ENCODE assay signal across 23 cellular contexts in the genomic region with DNA sequence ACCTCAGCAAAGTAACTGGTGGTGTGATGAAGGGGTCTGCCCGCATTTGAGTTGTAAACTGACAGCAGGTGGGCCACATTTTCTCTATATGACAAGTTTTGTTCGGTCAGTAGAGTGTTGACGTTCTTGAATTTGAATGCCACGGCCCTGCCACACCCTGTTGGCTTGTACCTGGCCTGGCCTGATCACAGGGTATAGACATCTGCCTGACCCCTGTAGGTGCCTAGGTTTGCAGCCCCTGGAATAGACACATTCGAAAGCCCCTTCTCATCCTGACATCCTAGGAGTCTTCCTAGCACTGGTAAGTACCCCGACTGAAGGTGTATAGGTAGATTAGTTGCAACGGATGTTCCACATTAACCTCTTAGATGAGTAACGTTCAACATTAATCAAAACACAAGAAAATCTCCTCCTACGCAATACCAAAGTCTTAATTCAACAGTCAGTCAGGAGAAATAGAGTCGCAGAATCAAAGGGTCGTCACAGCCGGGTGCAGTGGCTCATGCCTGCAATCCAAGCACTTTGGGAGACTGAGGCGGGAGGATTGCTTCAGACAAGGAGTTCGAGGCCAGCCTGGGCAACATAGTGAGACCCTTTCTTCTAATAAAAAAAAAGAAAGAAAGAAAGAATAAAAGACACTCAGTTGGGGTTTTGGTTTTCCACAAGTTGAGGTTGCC. TPM values are rescaled to one million over a fixed set of nuclear protein-coding genes. Genes with fewer than 3 reads are reported as not detected.
DNase-seq lines count a peak whose midpoint lies in the region; ATAC-seq and TF ChIP-seq lines count a peak whose summit lies in the region.
"Had no signal": no experiment of that assay in that cellular context is flagged by ENCODE, and none has a peak within 500 bp of the region (broad histone marks: within the 10 kb centered on the region; RNA-seq: fewer than 3 reads in every experiment).

No MANE protein-coding gene starts in this region.

- H3K4me3 Mint-ChIP-seq in MCF 10A (ENCODE audit: unreplicated experiment) (no peak overlapping the region), activated B cell treated with CpG ODN at 0.5 μM for 24 hours (no peak overlapping the region)
- H3K4me3 Mint-ChIP-seq in activated naive CD8-positive, alpha-beta T cell treated with anti-CD3 and anti-CD28 coated beads, Interleukin-2, amount 10 ng/mL, durations not matched to agents 7 days and 5 days = peak overlapping the region; percentile 37
- peak overlapping the region; percentile 40 for H3K4me3 Mint-ChIP-seq in stimulated activated effector memory CD8-positive, alpha-beta T cell treated with anti-CD3 and anti-CD28 coated beads, Interleukin-12 subunit alpha, Interleukin-12 subunit beta, amount 100 ng/mL, for 72 hours
- H3K4me3 Mint-ChIP-seq: neural progenitor cell had no signal

- no peak for DNase-seq in MCF 10A (ENCODE audit: unreplicated experiment)
- no peak for DNase-seq in mammary epithelial cell
- no peak for DNase-seq in activated B cell treated with CpG ODN at 0.5 μM for 24 hours
- DNase-seq in activated naive CD8-positive, alpha-beta T cell treated with anti-CD3 and anti-CD28 coated beads, Interleukin-2, amount 10 ng/mL, durations not matched to agents 7 days and 5 days = no peak
- no peak for DNase-seq in stimulated activated effector memory CD8-positive, alpha-beta T cell treated with anti-CD3 and anti-CD28 coated beads, Interleukin-12 subunit alpha, Interleukin-12 subunit beta, amount 100 ng/mL, for 72 hours (ENCODE audit: low spot score in 2 of 2)
- no peak for DNase-seq in A172 (ENCODE audit: low spot score)
- DNase-seq: adrenal gland; AML-193; cortex of kidney; H7; NCI-H187 treated with DMSO at 0.1 percent for 48 hours; NCI-H226; NCI-H774; OCI-M1; Right ventricle myocardium superior; stimulated activated CD4-positive, alpha-beta T cell treated with anti-CD3 and anti-CD28 coated beads, Interleukin-4, amount 100 ng/mL, for 1 hour; SW 1271 had no signal

- POLR2A ChIA-PET in MCF 10A (lab: Yijun Ruan, JAX) (no interaction called here), activated B cell treated with CpG ODN at 0.5 μM for 24 hours (lab: Charles Lee) (interaction anchor here (1.0 kb wide), 1 partner anchor 16 kb away, joined by 5 read pairs; no protein-coding TSS in a partner anchor)
- POLR2A ChIA-PET in activated naive CD8-positive, alpha-beta T cell treated with anti-CD3 and anti-CD28 coated beads, Interleukin-2, amount 10 ng/mL, durations not matched to agents 7 days and 5 days (lab: Charles Lee) = interaction anchor here (0.7 to 1.0 kb wide), 3 partner anchors 16 to 34 kb away, joined by 3 to 5 read pairs (median 4); no protein-coding TSS in a partner anchor

- H3K4me2 ChIP-seq in mammary epithelial cell (ENCODE audit: insufficient read depth, low read depth, low read length) = no peak overlapping the region
- H3K4me2 ChIP-seq: neural progenitor cell, smooth muscle cell had no signal

- H4K20me1 ChIP-seq in mammary epithelial cell (ENCODE audit: insufficient read depth, low read length) = no peaks in the 10 kb centered on the region

- CTCF ChIA-PET in MCF 10A (lab: Yijun Ruan, JAX) = no interaction called here
- CTCF ChIA-PET in mammary epithelial cell (lab: Charles Lee; ENCODE audit: low non-redundant PET) = no interaction called here
- CTCF ChIA-PET in activated B cell treated with CpG ODN at 0.5 μM for 24 hours (lab: Charles Lee) = no interaction called here

- no peaks in the 10 kb centered on the region for H3K79me2 ChIP-seq in mammary epithelial cell (ENCODE audit: insufficient read depth, low read length)

- no peak overlapping the region for H3K4me3 ChIP-seq in mammary epithelial cell (replicated peaks in 1 of 3; ENCODE audit: insufficient read depth in 1 of 3, low read depth in 2 of 3, low read length in 3 of 3)
- H3K4me3 ChIP-seq: adrenal gland, neural progenitor cell, smooth muscle cell, upper lobe of left lung had no signal

- no peak overlapping the region for H2AFZ ChIP-seq in mammary epithelial cell (ENCODE audit: low read depth, low read length)
- H2AFZ ChIP-seq: neural progenitor cell had no signal

- H3K9ac ChIP-seq in mammary epithelial cell (ENCODE audit: insufficient read depth, low read length) = no peak overlapping the region
- H3K9ac ChIP-seq: neural progenitor cell had no signal

- no peaks in the 10 kb centered on the region for H3K36me3 Mint-ChIP-seq in MCF 10A (ENCODE audit: insufficient read depth, unreplicated experiment)
- H3K36me3 Mint-ChIP-seq in activated B cell treated with CpG ODN at 0.5 μM for 24 hours (ENCODE audit: low read depth) = peaks cover 14% of the 10 kb centered on the region
- H3K36me3 Mint-ChIP-seq in activated naive CD8-positive, alpha-beta T cell treated with anti-CD3 and anti-CD28 coated beads, Interleukin-2, amount 10 ng/mL, durations not matched to agents 7 days and 5 days = peaks cover 20% of the 10 kb centered on the region
- peaks cover 34% of the 10 kb centered on the region for H3K36me3 Mint-ChIP-seq in stimulated activated effector memory CD8-positive, alpha-beta T cell treated with anti-CD3 and anti-CD28 coated beads, Interleukin-12 subunit alpha, Interleukin-12 subunit beta, amount 100 ng/mL, for 72 hours
- H3K36me3 Mint-ChIP-seq: neural progenitor cell had no signal

- H3K27ac Mint-ChIP-seq in MCF 10A (ENCODE audit: low read depth, unreplicated experiment) = peak overlapping the region; percentile 7
- peak overlapping the region; percentile 26 for H3K27ac Mint-ChIP-seq in activated B cell treated with CpG ODN at 0.5 μM for 24 hours
- no peak overlapping the region for H3K27ac Mint-ChIP-seq in activated naive CD8-positive, alpha-beta T cell treated with anti-CD3 and anti-CD28 coated beads, Interleukin-2, amount 10 ng/mL, durations not matched to agents 7 days and 5 days
- H3K27ac Mint-ChIP-seq in stimulated activated effector memory CD8-positive, alpha-beta T cell treated with anti-CD3 and anti-CD28 coated beads, Interleukin-12 subunit alpha, Interleukin-12 subunit beta, amount 100 ng/mL, for 72 hours = peak overlapping the region; percentile 73
- H3K27ac Mint-ChIP-seq: neural progenitor cell had no signal

- H3K4me1 Mint-ChIP-seq in MCF 10A (ENCODE audit: insufficient read depth, unreplicated experiment) = peaks cover 10% of the 10 kb centered on the region
- H3K4me1 Mint-ChIP-seq in activated B cell treated with CpG ODN at 0.5 μM for 24 hours = peaks cover 32% of the 10 kb centered on the region
- H3K4me1 Mint-ChIP-seq in activated naive CD8-positive, alpha-beta T cell treated with anti-CD3 and anti-CD28 coated beads, Interleukin-2, amount 10 ng/mL, durations not matched to agents 7 days and 5 days = peaks cover 53% of the 10 kb centered on the region
- peaks cover 67% of the 10 kb centered on the region for H3K4me1 Mint-ChIP-seq in stimulated activated effector memory CD8-positive, alpha-beta T cell treated with anti-CD3 and anti-CD28 coated beads, Interleukin-12 subunit alpha, Interleukin-12 subunit beta, amount 100 ng/mL, for 72 hours

- H3K4me1 ChIP-seq in mammary epithelial cell (ENCODE audit: insufficient read depth, low read length) = peaks cover 15% of the 10 kb centered on the region
- H3K4me1 ChIP-seq: adrenal gland had no signal

- H3K9me3 Mint-ChIP-seq in MCF 10A (ENCODE audit: unreplicated experiment) = no peaks in the 10 kb centered on the region
- H3K9me3 Mint-ChIP-seq in activated B cell treated with CpG ODN at 0.5 μM for 24 hours = no peaks in the 10 kb centered on the region
- H3K9me3 Mint-ChIP-seq in activated naive CD8-positive, alpha-beta T cell treated with anti-CD3 and anti-CD28 coated beads, Interleukin-2, amount 10 ng/mL, durations not matched to agents 7 days and 5 days = no peaks in the 10 kb centered on the region
- no peaks in the 10 kb centered on the region for H3K9me3 Mint-ChIP-seq in stimulated activated effector memory CD8-positive, alpha-beta T cell treated with anti-CD3 and anti-CD28 coated beads, Interleukin-12 subunit alpha, Interleukin-12 subunit beta, amount 100 ng/mL, for 72 hours
- H3K9me3 Mint-ChIP-seq: neural progenitor cell had no signal

- in situ Hi-C loops in mammary epithelial cell (cut with MboI; ENCODE audit: low sequenced_read_pairs in 2 of 2) = no loop called here

- no peak for ATAC-seq in activated B cell treated with CpG ODN at 0.5 μM for 24 hours (ENCODE audit: low read depth)
- no peak for ATAC-seq in activated naive CD8-positive, alpha-beta T cell treated with anti-CD3 and anti-CD28 coated beads, Interleukin-2, amount 10 ng/mL, durations not matched to agents 7 days and 5 days (ENCODE audit: low read depth)
- no peak for ATAC-seq in stimulated activated effector memory CD8-positive, alpha-beta T cell treated with anti-CD3 and anti-CD28 coated beads, Interleukin-12 subunit alpha, Interleukin-12 subunit beta, amount 100 ng/mL, for 72 hours
- no peak for ATAC-seq in HG03571 (IDR thresholded peaks at IDR 0.05; ENCODE audit: unreplicated experiment)

- WGBS in mammary epithelial cell (ENCODE audit: low coverage, missing lambda C conversion rate) = 82% methylated on average over 13 of the region's 14 CpGs

- no peak overlapping the region for H3K27ac ChIP-seq in mammary epithelial cell (ENCODE audit: insufficient read depth, low read depth, low read length)
- H3K27ac ChIP-seq: adrenal gland, neural progenitor cell, upper lobe of left lung had no signal

- no peaks in the 10 kb centered on the region for H3K27me3 ChIP-seq in mammary epithelial cell (ENCODE audit: insufficient read depth, low read length)
- H3K27me3 ChIP-seq: adrenal gland, neural progenitor cell, upper lobe of left lung had no signal

- BruUV-seq in MCF 10A (replicated peaks; lab: Mats Ljungman, UMichigan) (no TSS peak), mammary epithelial cell (replicated peaks; lab: Mats Ljungman, UMichigan) (no TSS peak)

- H3K9me3 ChIP-seq in mammary epithelial cell (replicated peaks; ENCODE audit: insufficient read depth, low read length) = no peaks in the 10 kb centered on the region
- H3K9me3 ChIP-seq: adrenal gland, upper lobe of left lung had no signal

- dilution Hi-C loops in mammary epithelial cell (cut with HindIII; ENCODE audit: low sequenced_read_pairs) = no loop called here

- no peaks in the 10 kb centered on the region for H3K27me3 Mint-ChIP-seq in MCF 10A (ENCODE audit: insufficient read depth, unreplicated experiment)
- H3K27me3 Mint-ChIP-seq in activated B cell treated with CpG ODN at 0.5 μM for 24 hours = no peaks in the 10 kb centered on the region
- H3K27me3 Mint-ChIP-seq in activated naive CD8-positive, alpha-beta T cell treated with anti-CD3 and anti-CD28 coated beads, Interleukin-2, amount 10 ng/mL, durations not matched to agents 7 days and 5 days = no peaks in the 10 kb centered on the region

- TF ChIP-seq CTCF in MCF 10A (IDR thresholded peaks at IDR 0.05; ENCODE audit: unreplicated experiment) (no peak), mammary epithelial cell (conservative IDR thresholded peaks at IDR 0.05 in 1 of 2, IDR thresholded peaks at IDR 0.05 in 1 of 2; ENCODE audit: extremely low read depth in 1 of 2, insufficient read depth in 1 of 2, low read depth in 1 of 2, low read length in 2 of 2) (no peak), activated B cell treated with CpG ODN at 0.5 μM for 24 hours (IDR thresholded peaks at IDR 0.05) (no peak)

- no peaks in the 10 kb centered on the region for H3K36me3 ChIP-seq in mammary epithelial cell (ENCODE audit: insufficient read depth, low read length)
- H3K36me3 ChIP-seq: adrenal gland, neural progenitor cell, upper lobe of left lung had no signal

- intact Hi-C loops in MCF 10A (cut with micrococcal nuclease) = no loop called here
- intact Hi-C loops in mammary epithelial cell (cut with micrococcal nuclease) = no loop called here
- intact Hi-C loops in activated B cell treated with CpG ODN at 0.5 μM for 24 hours (cut with micrococcal nuclease) = no loop called here

RNA-seq across cellular contexts. Expression of a gene that starts 43.6 kb away (rescaled TPM):
- total RNA-seq in MCF 10A (2022) = not detected in 2 replicates
- not detected for total RNA-seq in mammary epithelial cell
- not detected for polyA plus RNA-seq in mammary epithelial cell
- polyA minus RNA-seq in mammary epithelial cell = not detected
- total RNA-seq in activated B cell treated with CpG ODN at 0.5 μM for 24 hours = 5.2 and 7.1 TPM in 2 replicates
- 100 to 1,000 TPM; 303 to 313 TPM for total RNA-seq in activated naive CD8-positive, alpha-beta T cell treated with anti-CD3 and anti-CD28 coated beads, Interleukin-2, amount 10 ng/mL, durations not matched to agents 7 days and 5 days
- not detected in 2 replicates for total RNA-seq in A172 (2014; rRNA removed; shearing (Covaris generic))
- total RNA-seq: Daoy, H7, pulmonary artery endothelial cell, Right ventricle myocardium superior, smooth muscle cell had no signal

Comparison
In these comparisons a context has a peak if more than half of its experiments do, and no peak if none do; other contexts are left out.
1. H3K4me3 Mint-ChIP-seq: peak in activated naive CD8-positive, alpha-beta T cell treated with anti-CD3 and anti-CD28 coated beads, Interleukin-2, amount 10 ng/mL, durations not matched to agents 7 days and 5 days (single experiment) and stimulated activated effector memory CD8-positive, alpha-beta T cell treated with anti-CD3 and anti-CD28 coated beads, Interleukin-12 subunit alpha, Interleukin-12 subunit beta, amount 100 ng/mL, for 72 hours (single experiment); none in MCF 10A (single experiment) and activated B cell treated with CpG ODN at 0.5 μM for 24 hours (single experiment).
2. RNA of a gene that starts 43.6 kb away (total RNA-seq): 303 to 313 TPM in activated naive CD8-positive, alpha-beta T cell treated with anti-CD3 and anti-CD28 coated beads, Interleukin-2, amount 10 ng/mL, durations not matched to agents 7 days and 5 days; 5.2 to 7.1 TPM in activated B cell treated with CpG ODN at 0.5 μM for 24 hours, not detected in MCF 10A, not detected in mammary epithelial cell and not detected in A172; every median in the first group is over 10 times any median in the second.